2 cellular contexts compared by ENCODE assay signal in the genomic region with DNA sequence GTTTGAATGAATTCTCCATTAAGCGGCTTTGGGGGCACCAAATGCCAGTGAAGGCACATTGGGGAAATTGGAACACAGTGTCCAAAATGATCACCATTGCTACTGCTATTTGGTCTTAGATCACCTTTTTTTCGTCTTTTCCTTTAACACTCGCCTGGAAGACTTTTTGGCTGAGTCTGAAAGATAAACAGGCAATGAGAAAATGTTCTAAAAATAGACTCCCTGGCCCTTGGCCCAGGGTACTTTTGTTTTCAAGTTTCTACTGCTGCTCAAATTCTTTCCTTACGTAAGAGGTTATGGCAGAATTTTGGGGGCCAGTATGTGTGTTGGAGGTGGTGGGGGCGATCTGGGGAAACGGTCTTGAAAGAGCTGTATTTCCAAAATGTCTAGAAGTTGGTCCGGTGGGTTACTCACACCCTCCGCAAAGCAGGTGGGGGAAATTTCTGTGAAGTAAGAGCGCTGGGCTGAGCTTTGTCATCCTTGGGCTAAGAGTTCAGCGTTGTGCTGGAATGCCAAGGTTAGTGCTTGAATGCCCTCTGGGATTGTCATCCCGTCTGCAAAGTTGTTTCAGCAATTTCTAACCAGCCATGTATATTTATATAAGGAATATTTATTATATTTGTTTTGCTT.
TF ChIP-seq lines count a peak whose summit lies in the region.

No MANE protein-coding gene starts in this region.

TF ChIP-seq in A549, 52 proteins besides CTCF, POLR2A, EP300 and RAD21:
- TF ChIP-seq, protein P1, sequence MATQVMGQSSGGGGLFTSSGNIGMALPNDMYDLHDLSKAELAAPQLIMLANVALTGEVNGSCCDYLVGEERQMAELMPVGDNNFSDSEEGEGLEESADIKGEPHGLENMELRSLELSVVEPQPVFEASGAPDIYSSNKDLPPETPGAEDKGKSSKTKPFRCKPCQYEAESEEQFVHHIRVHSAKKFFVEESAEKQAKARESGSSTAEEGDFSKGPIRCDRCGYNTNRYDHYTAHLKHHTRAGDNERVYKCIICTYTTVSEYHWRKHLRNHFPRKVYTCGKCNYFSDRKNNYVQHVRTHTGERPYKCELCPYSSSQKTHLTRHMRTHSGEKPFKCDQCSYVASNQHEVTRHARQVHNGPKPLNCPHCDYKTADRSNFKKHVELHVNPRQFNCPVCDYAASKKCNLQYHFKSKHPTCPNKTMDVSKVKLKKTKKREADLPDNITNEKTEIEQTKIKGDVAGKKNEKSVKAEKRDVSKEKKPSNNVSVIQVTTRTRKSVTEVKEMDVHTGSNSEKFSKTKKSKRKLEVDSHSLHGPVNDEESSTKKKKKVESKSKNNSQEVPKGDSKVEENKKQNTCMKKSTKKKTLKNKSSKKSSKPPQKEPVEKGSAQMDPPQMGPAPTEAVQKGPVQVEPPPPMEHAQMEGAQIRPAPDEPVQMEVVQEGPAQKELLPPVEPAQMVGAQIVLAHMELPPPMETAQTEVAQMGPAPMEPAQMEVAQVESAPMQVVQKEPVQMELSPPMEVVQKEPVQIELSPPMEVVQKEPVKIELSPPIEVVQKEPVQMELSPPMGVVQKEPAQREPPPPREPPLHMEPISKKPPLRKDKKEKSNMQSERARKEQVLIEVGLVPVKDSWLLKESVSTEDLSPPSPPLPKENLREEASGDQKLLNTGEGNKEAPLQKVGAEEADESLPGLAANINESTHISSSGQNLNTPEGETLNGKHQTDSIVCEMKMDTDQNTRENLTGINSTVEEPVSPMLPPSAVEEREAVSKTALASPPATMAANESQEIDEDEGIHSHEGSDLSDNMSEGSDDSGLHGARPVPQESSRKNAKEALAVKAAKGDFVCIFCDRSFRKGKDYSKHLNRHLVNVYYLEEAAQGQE (IDR thresholded peaks at IDR 0.05) = no peak
- 0 out of 2 replicates have a peak, but pooled peaks have one; percentile 23 for TF ChIP-seq ESRRA (IDR thresholded peaks at IDR 0.05; ENCODE audit: borderline replicate concordance, low read length)
- TF ChIP-seq ZFP36 (IDR thresholded peaks at IDR 0.05; ENCODE audit: borderline replicate concordance, partially characterized antibody) = no peak
- TF ChIP-seq RARB (CRISPR knock-in tag; IDR thresholded peaks at IDR 0.05) = no peak
- TF ChIP-seq FOSB (CRISPR knock-in tag; IDR thresholded peaks at IDR 0.05) = no peak
- TF ChIP-seq EHMT2 (IDR thresholded peaks at IDR 0.05; ENCODE audit: low read depth) = no peak
- TF ChIP-seq FOSL2 (IDR thresholded peaks at IDR 0.05) = no peak
- TF ChIP-seq FOSL2 (CRISPR knock-in tag; IDR thresholded peaks at IDR 0.05) = 0 out of 2 replicates have a peak, but pooled peaks have one; percentile 12
- no peak for TF ChIP-seq TP53 (CRISPR knock-in tag; IDR thresholded peaks at IDR 0.05)
- TF ChIP-seq HEYL (CRISPR knock-in tag; IDR thresholded peaks at IDR 0.05) = no peak
- TF ChIP-seq BHLHE40 (IDR thresholded peaks at IDR 0.05; ENCODE audit: low read depth, low read length) = no peak
- no peak for TF ChIP-seq RNF2 (IDR thresholded peaks at IDR 0.05; ENCODE audit: borderline replicate concordance, low read depth)
TF ChIP-seq in A549: peak in this region for 2.

TF ChIP-seq in GM12878, 131 proteins besides CTCF, POLR2A, EP300 and RAD21:
- 0 out of 2 replicates have a peak, but pooled peaks have one; percentile 34 for TF ChIP-seq MEF2A (IDR thresholded peaks at IDR 0.05; ENCODE audit: insufficient read depth, low read depth, low read length)
- TF ChIP-seq, protein P2, sequence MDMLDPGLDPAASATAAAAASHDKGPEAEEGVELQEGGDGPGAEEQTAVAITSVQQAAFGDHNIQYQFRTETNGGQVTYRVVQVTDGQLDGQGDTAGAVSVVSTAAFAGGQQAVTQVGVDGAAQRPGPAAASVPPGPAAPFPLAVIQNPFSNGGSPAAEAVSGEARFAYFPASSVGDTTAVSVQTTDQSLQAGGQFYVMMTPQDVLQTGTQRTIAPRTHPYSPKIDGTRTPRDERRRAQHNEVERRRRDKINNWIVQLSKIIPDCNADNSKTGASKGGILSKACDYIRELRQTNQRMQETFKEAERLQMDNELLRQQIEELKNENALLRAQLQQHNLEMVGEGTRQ (IDR thresholded peaks at IDR 0.05; ENCODE audit: borderline replicate concordance, low read depth, low read length) = no peak
- TF ChIP-seq FOS (IDR thresholded peaks at IDR 0.05; ENCODE audit: borderline replicate concordance, extremely low read depth, insufficient read length) = no peak
- TF ChIP-seq, protein P3, sequence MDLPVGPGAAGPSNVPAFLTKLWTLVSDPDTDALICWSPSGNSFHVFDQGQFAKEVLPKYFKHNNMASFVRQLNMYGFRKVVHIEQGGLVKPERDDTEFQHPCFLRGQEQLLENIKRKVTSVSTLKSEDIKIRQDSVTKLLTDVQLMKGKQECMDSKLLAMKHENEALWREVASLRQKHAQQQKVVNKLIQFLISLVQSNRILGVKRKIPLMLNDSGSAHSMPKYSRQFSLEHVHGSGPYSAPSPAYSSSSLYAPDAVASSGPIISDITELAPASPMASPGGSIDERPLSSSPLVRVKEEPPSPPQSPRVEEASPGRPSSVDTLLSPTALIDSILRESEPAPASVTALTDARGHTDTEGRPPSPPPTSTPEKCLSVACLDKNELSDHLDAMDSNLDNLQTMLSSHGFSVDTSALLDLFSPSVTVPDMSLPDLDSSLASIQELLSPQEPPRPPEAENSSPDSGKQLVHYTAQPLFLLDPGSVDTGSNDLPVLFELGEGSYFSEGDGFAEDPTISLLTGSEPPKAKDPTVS (IDR thresholded peaks at IDR 0.05; ENCODE audit: low read depth, low read length) = no peak
- TF ChIP-seq EED (IDR thresholded peaks at IDR 0.05; ENCODE audit: low read depth) = 0 out of 2 replicates have a peak, but pooled peaks have one; percentile 28
TF ChIP-seq in GM12878: peak in this region for 2.
